8 cellular contexts compared by ENCODE assay signal in genomic region chr10:15419279-15419874, GRCh38. TPM values are rescaled to one million over a fixed set of nuclear protein-coding genes. Genes with fewer than 3 reads are reported as not detected.
DNase-seq lines count a peak whose midpoint lies in the region; ATAC-seq and TF ChIP-seq lines count a peak whose summit lies in the region.

No MANE protein-coding gene starts in this region.

- no peaks in the 10 kb centered on the region for H3K4me1 Mint-ChIP-seq in activated T-helper 17 cell treated with anti-CD3 and anti-CD28 coated beads, Interleukin-2, amount 50 U/mL, for 72 hours

- peaks cover 5% of the 10 kb centered on the region for H3K9me3 Mint-ChIP-seq in activated T-helper 17 cell treated with anti-CD3 and anti-CD28 coated beads, Interleukin-2, amount 50 U/mL, for 72 hours

- H3K4me3 Mint-ChIP-seq in activated T-helper 17 cell treated with anti-CD3 and anti-CD28 coated beads, Interleukin-2, amount 50 U/mL, for 72 hours = no peak overlapping the region

- TF ChIP-seq CTCF in AG09309 (IDR thresholded peaks at IDR 0.05; ENCODE audit: control insufficient read depth, insufficient read depth, low read depth, low read length, missing control alignments) = peak; percentile 69
- peak; percentile 74 for TF ChIP-seq CTCF in GM12872 (IDR thresholded peaks at IDR 0.05; ENCODE audit: insufficient read depth, low read depth, low read length)
- TF ChIP-seq CTCF in NB4 (IDR thresholded peaks at IDR 0.05; ENCODE audit: low read depth, low read length) = peak; percentile 56
- TF ChIP-seq CTCF in right atrium auricular region (IDR thresholded peaks at IDR 0.05) = peak; percentile 71 to 86

- ATAC-seq in activated T-helper 17 cell treated with anti-CD3 and anti-CD28 coated beads, Interleukin-2, amount 50 U/mL, for 72 hours (replicated peaks) = peak; percentile 45
- ATAC-seq in HG03565 (IDR thresholded peaks at IDR 0.05; ENCODE audit: unreplicated experiment) = no peak

- H3K27me3 ChIP-seq in right atrium auricular region = no peaks in the 10 kb centered on the region

- no peak overlapping the region for H3K27ac Mint-ChIP-seq in activated T-helper 17 cell treated with anti-CD3 and anti-CD28 coated beads, Interleukin-2, amount 50 U/mL, for 72 hours

- H3K27me3 Mint-ChIP-seq in activated T-helper 17 cell treated with anti-CD3 and anti-CD28 coated beads, Interleukin-2, amount 50 U/mL, for 72 hours = peaks cover 6% of the 10 kb centered on the region

- H3K36me3 Mint-ChIP-seq in activated T-helper 17 cell treated with anti-CD3 and anti-CD28 coated beads, Interleukin-2, amount 50 U/mL, for 72 hours (ENCODE audit: low read depth) = no peaks in the 10 kb centered on the region

- DNase-seq in AG09309 (ENCODE audit: low read depth) = no peak
- peak; percentile 22 for DNase-seq in NB4 (ENCODE audit: low read depth)
- DNase-seq in right atrium auricular region (ENCODE audit: low spot score) = no peak
- peak in 2 of 3 donors; percentile 12 to 20 for DNase-seq in stimulated activated CD4-positive, alpha-beta T cell treated with anti-CD3 and anti-CD28 coated beads, Interleukin-12 subunit alpha, Interleukin-12 subunit beta, amount 100 ng/mL, for 48 hours (ENCODE audit: low read depth in 2 of 3, low spot score in 1 of 3)
- DNase-seq in NCI-H446 treated with DMSO at 0.1 percent for 48 hours (lab: John Stamatoyannopoulos, UW) = no peak

- H3K36me3 ChIP-seq in right atrium auricular region = no peaks in the 10 kb centered on the region

- no peaks in the 10 kb centered on the region for H3K9me3 ChIP-seq in right atrium auricular region

- H3K4me3 ChIP-seq in AG09309 (ENCODE audit: control insufficient read depth, low read depth, low read length) (no peak overlapping the region), NB4 (ENCODE audit: low read depth, low read length) (no peak overlapping the region), right atrium auricular region (no peak overlapping the region)

- H3K27ac ChIP-seq in right atrium auricular region = no peak overlapping the region

- TF ChIP-seq POLR2A in NB4 (IDR thresholded peaks at IDR 0.05; ENCODE audit: extremely low read depth, insufficient read length) = no peak

- no peaks in the 10 kb centered on the region for H3K4me1 ChIP-seq in right atrium auricular region

RNA-seq across cellular contexts. Expression of gene FAM171A1, which starts 48.3 kb away (rescaled TPM):
- 1 to 10 TPM; 2.4 to 3.9 TPM for total RNA-seq in activated T-helper 17 cell treated with anti-CD3 and anti-CD28 coated beads, Interleukin-2, amount 50 U/mL, for 72 hours
- total RNA-seq in right atrium auricular region = 10 to 100 TPM in 1 of 2 donors, 1 to 10 TPM in 1; 7.8 to 13.7 TPM

Comparison
In these comparisons a context has a peak if more than half of its experiments do, and no peak if none do; other contexts are left out.
1. DNase-seq: peak in NB4 (single experiment) and stimulated activated CD4-positive, alpha-beta T cell treated with anti-CD3 and anti-CD28 coated beads, Interleukin-12 subunit alpha, Interleukin-12 subunit beta, amount 100 ng/mL, for 48 hours (2 of 3); none in AG09309 (single experiment), right atrium auricular region (single experiment) and NCI-H446 treated with DMSO at 0.1 percent for 48 hours (single experiment).
2. Peak in every context shown above with its lines, with median percentiles within 50 percentile points of each other: CTCF ChIP-seq.